ENCODE assay signal across 29 cellular contexts in the genomic region with DNA sequence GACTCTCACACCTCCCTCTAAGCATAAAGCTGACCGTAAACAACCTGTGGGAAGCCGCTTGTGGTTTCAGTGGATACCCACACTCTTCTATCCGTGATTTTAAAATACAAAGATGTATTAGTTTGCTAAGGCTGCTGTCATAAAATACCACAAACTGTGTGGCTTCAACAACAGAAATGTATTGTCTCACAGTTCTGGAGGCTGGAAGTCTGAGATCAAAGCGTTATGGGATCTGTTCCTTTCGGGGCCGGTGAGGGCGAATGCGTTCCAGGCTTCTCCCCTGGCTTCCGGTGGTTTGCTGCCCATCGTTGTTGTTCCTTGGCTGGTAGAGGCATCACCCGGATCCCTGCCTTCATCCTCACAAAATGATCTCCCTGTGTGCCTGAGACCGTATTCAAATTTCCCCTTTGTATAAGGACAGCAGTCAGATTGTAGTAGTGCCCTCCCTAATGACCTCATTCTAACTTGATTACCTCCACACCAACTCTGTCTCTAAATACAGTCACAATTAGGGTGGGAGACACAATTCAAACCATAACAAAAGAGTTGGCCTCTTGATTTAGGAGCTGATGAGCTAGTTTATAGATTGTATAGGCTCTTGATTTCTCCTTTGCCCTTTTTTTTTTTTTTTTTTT.
DNase-seq lines count a peak whose midpoint lies in the region; ATAC-seq, FAIRE-seq and TF ChIP-seq lines count a peak whose summit lies in the region.
"Had no signal": no experiment of that assay in that cellular context is flagged by ENCODE, and none has a peak within 500 bp of the region (broad histone marks: within the 10 kb centered on the region; RNA-seq: fewer than 3 reads in every experiment).

No MANE protein-coding gene starts in this region.

- in situ Hi-C loops in G401 (cut with HindIII; ENCODE audit: low sequenced_read_pairs) (no loop called here), GM12878 (cut with MboI) (no loop called here)

- CTCF ChIA-PET in GM12878 (lab: Yijun Ruan, JAX) = interaction anchor here (1.2 kb wide), 1 partner anchor 13 kb away, joined by 3 read pairs; no protein-coding TSS in a partner anchor

- H3K4me3 Mint-ChIP-seq in neural progenitor cell = no peak overlapping the region
- no peak overlapping the region for H3K4me3 Mint-ChIP-seq in naive thymus-derived CD8-positive, alpha-beta T cell
- H3K4me3 Mint-ChIP-seq: activated CD4-positive, alpha-beta memory T cell treated with anti-CD3 and anti-CD28 coated beads for 36 hours; activated naive CD4-positive, alpha-beta T cell treated with anti-CD3 and anti-CD28 coated beads for 36 hours; activated T-helper 1 cell treated with anti-CD3 and anti-CD28 coated beads, Interleukin-12 subunit alpha, Interleukin-12 subunit beta, Interleukin-2, Interleukin-4 antibody, amounts not matched to agents 30 ng/mL and 10 ng/mL and 1 ng/mL, durations not matched to agents 14 hours and 24 hours and 36 hours; CD8-positive, alpha-beta T cell had no signal

- H3K27me3 ChIP-seq in GM12878 (replicated peaks in 1 of 2; ENCODE audit: control insufficient read depth in 2 of 2, insufficient read depth in 2 of 2, low read length in 1 of 2) = no peaks in the 10 kb centered on the region
- H3K27me3 ChIP-seq in neural progenitor cell = no peaks in the 10 kb centered on the region
- H3K27me3 ChIP-seq: body of pancreas, dorsolateral prefrontal cortex, gastrocnemius medialis, right atrium auricular region had no signal

- H3K27ac ChIP-seq in GM12878 (ENCODE audit: control insufficient read depth, insufficient read depth) (no peak overlapping the region), neural progenitor cell (peak overlapping the region; percentile 6)
- H3K27ac ChIP-seq: body of pancreas, gastrocnemius medialis, parathyroid adenoma, right atrium auricular region had no signal

- no peak for TF ChIP-seq CTCF in GM12878 (IDR thresholded peaks at IDR 0.05 in 2 of 3, conservative IDR thresholded peaks at IDR 0.05 in 1 of 3; ENCODE audit: control insufficient read depth in 2 of 3, extremely low read depth in 1 of 3, insufficient read depth in 1 of 3, low read depth in 3 of 3, low read length in 3 of 3)
- no peak for TF ChIP-seq CTCF in neural progenitor cell (IDR thresholded peaks at IDR 0.05)

- H3K4me2 ChIP-seq in GM12878 (ENCODE audit: control insufficient read depth, insufficient read depth) = no peak overlapping the region
- H3K4me2 ChIP-seq in neural progenitor cell = peak overlapping the region; percentile 28

- SMC1A ChIA-PET in GM12878 (lab: Charles Lee; ENCODE audit: uncharacterized antibody, unreplicated experiment) = interaction anchor here (0.7 kb wide), 1 partner anchor 484 kb away, joined by 3 read pairs; no protein-coding TSS in a partner anchor

- H3K9ac ChIP-seq in GM12878 (ENCODE audit: control insufficient read depth, insufficient read depth, low read length) (no peak overlapping the region), neural progenitor cell (no peak overlapping the region)
- H3K9ac ChIP-seq: parathyroid adenoma had no signal

- no peak for TF ChIP-seq RAD21 in GM12878 (IDR thresholded peaks at IDR 0.05; ENCODE audit: insufficient read depth, low read depth, low read length)

- intact Hi-C loops in GM12878 (cut with micrococcal nuclease; ENCODE audit: unreplicated experiment) = no loop called here

- DNase-seq in G401 (ENCODE audit: low spot score) (peak; percentile 46), NCI-H526 treated with DMSO at 0.1 percent for 48 hours (lab: John Stamatoyannopoulos, UW) (peak; percentile 36), GM12878 (ENCODE audit: low read depth, low spot score) (no peak), neural progenitor cell (ENCODE audit: low spot score) (peak; percentile 51), NCI-H446 treated with DMSO at 0.1 percent for 48 hours (lab: John Stamatoyannopoulos, UW) (no peak)
- DNase-seq in stimulated activated CD4-positive, alpha-beta T cell treated with anti-CD3 and anti-CD28 coated beads, Interleukin-1b, Interleukin-23, amount 100 ng/mL, for 48 hours = no peak
- no peak for DNase-seq in naive thymus-derived CD8-positive, alpha-beta T cell
- DNase-seq in central memory CD4-positive, alpha-beta T cell = no peak
- DNase-seq: activated CD4-positive, alpha-beta memory T cell treated with anti-CD3 and anti-CD28 coated beads for 36 hours; activated CD4-positive, CD25-positive, alpha-beta regulatory T cell treated with anti-CD3 and anti-CD28 coated beads, Interleukin-2, amount 50 U/mL, for 72 hours; activated CD8-positive, alpha-beta memory T cell treated with anti-CD3 and anti-CD28 coated beads, Interleukin-2, amount 50 U/mL, for 48 hours; activated naive CD4-positive, alpha-beta T cell treated with anti-CD3 and anti-CD28 coated beads for 36 hours; body of pancreas; CD8-positive, alpha-beta T cell; DMS153; gastrocnemius medialis; hippocampal formation; IMR-90; NCI-H1092 treated with DMSO at 0.1 percent for 48 hours; NCI-H187; OCI-M1; small intestine; stimulated activated naive CD4-positive, alpha-beta T cell treated with Interleukin-2 at 50 U/mL for 16 hours; T-helper 2 cell had no signal

- FAIRE-seq in GM12878 (lab: Jason Lieb, UNC) = no peak
- FAIRE-seq: small intestine had no signal

- peaks cover 13% of the 10 kb centered on the region for H3K27me3 Mint-ChIP-seq in neural progenitor cell (ENCODE audit: insufficient read depth, low read depth)
- no peaks in the 10 kb centered on the region for H3K27me3 Mint-ChIP-seq in naive thymus-derived CD8-positive, alpha-beta T cell
- H3K27me3 Mint-ChIP-seq: activated CD4-positive, alpha-beta memory T cell treated with anti-CD3 and anti-CD28 coated beads for 36 hours had no signal

- H3K9me3 Mint-ChIP-seq in neural progenitor cell = no peaks in the 10 kb centered on the region
- peaks cover 0 to 9% (median 0%) of the 10 kb centered on the region in 9 donors for H3K9me3 Mint-ChIP-seq in naive thymus-derived CD8-positive, alpha-beta T cell
- H3K9me3 Mint-ChIP-seq: activated CD4-positive, alpha-beta memory T cell treated with anti-CD3 and anti-CD28 coated beads for 36 hours; activated naive CD4-positive, alpha-beta T cell treated with anti-CD3 and anti-CD28 coated beads for 36 hours; CD8-positive, alpha-beta T cell had no signal

- H3K27ac Mint-ChIP-seq in neural progenitor cell = peak overlapping the region; percentile 35
- H3K27ac Mint-ChIP-seq in naive thymus-derived CD8-positive, alpha-beta T cell = no peak overlapping the region
- H3K27ac Mint-ChIP-seq: activated CD4-positive, alpha-beta memory T cell treated with anti-CD3 and anti-CD28 coated beads for 36 hours; activated naive CD4-positive, alpha-beta T cell treated with anti-CD3 and anti-CD28 coated beads for 36 hours; activated T-helper 1 cell treated with anti-CD3 and anti-CD28 coated beads, Interleukin-12 subunit alpha, Interleukin-12 subunit beta, Interleukin-2, Interleukin-4 antibody, amounts not matched to agents 30 ng/mL and 10 ng/mL and 1 ng/mL, durations not matched to agents 14 hours and 24 hours and 36 hours; CD8-positive, alpha-beta T cell had no signal

- H3F3A ChIP-seq in neural progenitor cell (ENCODE audit: low read depth) = peaks cover 25% of the 10 kb centered on the region

- H4K20me1 ChIP-seq in GM12878 (ENCODE audit: control insufficient read depth, insufficient read depth) (no peaks in the 10 kb centered on the region), neural progenitor cell (ENCODE audit: low read depth) (no peaks in the 10 kb centered on the region)

- no peaks in the 10 kb centered on the region for H3K36me3 Mint-ChIP-seq in neural progenitor cell
- H3K36me3 Mint-ChIP-seq in naive thymus-derived CD8-positive, alpha-beta T cell = no peaks in the 10 kb centered on the region
- H3K36me3 Mint-ChIP-seq: activated CD4-positive, alpha-beta memory T cell treated with anti-CD3 and anti-CD28 coated beads for 36 hours; CD8-positive, alpha-beta T cell had no signal

- peaks cover 42% of the 10 kb centered on the region for H3K4me1 Mint-ChIP-seq in neural progenitor cell
- H3K4me1 Mint-ChIP-seq in naive thymus-derived CD8-positive, alpha-beta T cell = no peaks in the 10 kb centered on the region

- no peak for TF ChIP-seq POLR2A in GM12878 (IDR thresholded peaks at IDR 0.05; ENCODE audit: low read depth, low read length)

- POLR2A ChIA-PET in GM12878 (lab: Charles Lee) = interaction anchor here (1.1 kb wide), 1 partner anchor 14 kb away, joined by 6 read pairs; no protein-coding TSS in a partner anchor
- POLR2A ChIA-PET in naive thymus-derived CD8-positive, alpha-beta T cell (lab: Charles Lee) = interaction anchor here (0.7 kb wide), 1 partner anchor 9 kb away, joined by 3 read pairs; no protein-coding TSS in a partner anchor

- H3K4me1 ChIP-seq in GM12878 (ENCODE audit: control insufficient read depth, insufficient read depth, low read length) (no peaks in the 10 kb centered on the region), neural progenitor cell (peaks cover 31% of the 10 kb centered on the region)
- H3K4me1 ChIP-seq: body of pancreas, gastrocnemius medialis, parathyroid adenoma, right atrium auricular region had no signal

- H3K4me3 ChIP-seq in GM12878 (no peak overlapping the region), neural progenitor cell (no peak overlapping the region)
- H3K4me3 ChIP-seq: body of pancreas, dorsolateral prefrontal cortex, gastrocnemius medialis, right atrium auricular region had no signal

- 77% methylated on average over 12 of the region's 12 CpGs for WGBS in GM12878 (ENCODE audit: insufficient coverage, insufficient replicate concordance, low lambda C conversion rate, missing lambda C conversion rate)

- TF ChIP-seq EP300 in GM12878 (IDR thresholded peaks at IDR 0.05; ENCODE audit: borderline replicate concordance in 1 of 2, control insufficient read depth in 1 of 2, low read depth in 2 of 2, low read length in 2 of 2) = no peak

- no peak for ATAC-seq in GM12878
- ATAC-seq in naive thymus-derived CD8-positive, alpha-beta T cell = no peak
- ATAC-seq: body of pancreas; CD8-positive, alpha-beta T cell; gastrocnemius medialis; HCT116 had no signal

- BruUV-seq in GM12878 (replicated peaks; lab: Mats Ljungman, UMichigan) = no TSS peak

- no peak overlapping the region for H2AFZ ChIP-seq in GM12878 (ENCODE audit: control insufficient read depth, low read depth, low read length)
- no peak overlapping the region for H2AFZ ChIP-seq in neural progenitor cell (replicated peaks)
- H2AFZ ChIP-seq: parathyroid adenoma had no signal

- RAD21 ChIA-PET in GM12878 (lab: Charles Lee; ENCODE audit: unreplicated experiment) = interaction anchor here (0.6 to 0.7 kb wide), 2 partner anchors 254 to 544 kb away, joined by 3 read pairs; no protein-coding TSS in a partner anchor

- no peaks in the 10 kb centered on the region; the same call in 2 of the 3 replicates for H3K9me3 ChIP-seq in GM12878 (replicated peaks; ENCODE audit: control insufficient read depth, insufficient read depth, low read length)
- H3K9me3 ChIP-seq in neural progenitor cell (ENCODE audit: low read depth) = no peaks in the 10 kb centered on the region
- H3K9me3 ChIP-seq: body of pancreas, gastrocnemius medialis, right atrium auricular region had no signal

- no peaks in the 10 kb centered on the region for H3K36me3 ChIP-seq in GM12878 (ENCODE audit: control insufficient read depth in 2 of 2, insufficient read depth in 2 of 2, low read length in 1 of 2)
- no peaks in the 10 kb centered on the region for H3K36me3 ChIP-seq in neural progenitor cell
- H3K36me3 ChIP-seq: gastrocnemius medialis, right atrium auricular region had no signal

- H3K79me2 ChIP-seq in GM12878 (ENCODE audit: control insufficient read depth, insufficient read depth, low read length) (no peaks in the 10 kb centered on the region), neural progenitor cell (ENCODE audit: low read depth) (no peaks in the 10 kb centered on the region)
- H3K79me2 ChIP-seq: parathyroid adenoma had no signal

Comparison
In these comparisons a context has a peak if more than half of its experiments do, and no peak if none do; other contexts are left out.
1. DNase-seq: peak in G401 (single experiment), NCI-H526 treated with DMSO at 0.1 percent for 48 hours (single experiment) and neural progenitor cell (single experiment); none in GM12878 (single experiment), NCI-H446 treated with DMSO at 0.1 percent for 48 hours (single experiment), stimulated activated CD4-positive, alpha-beta T cell treated with anti-CD3 and anti-CD28 coated beads, Interleukin-1b, Interleukin-23, amount 100 ng/mL, for 48 hours (single experiment), naive thymus-derived CD8-positive, alpha-beta T cell (0 of 10) and central memory CD4-positive, alpha-beta T cell (single experiment).